Comparison of ENCODE assay signal across 11 cellular contexts in genomic region chrX:128408842-128409241, GRCh38.
"Had no signal": no experiment of that assay in that cellular context is flagged by ENCODE, and none has a peak within 500 bp of the region (broad histone marks: within the 10 kb centered on the region; RNA-seq: fewer than 3 reads in every experiment).

No MANE protein-coding gene starts in this region.

- ATAC-seq: GM23338, HCT116 had no signal

- H3K36me3 ChIP-seq: HAP-1 had no signal

- H3K27ac ChIP-seq: GM23248 had no signal

- H3K4me2 ChIP-seq: GM23338 had no signal

- H3K4me3 ChIP-seq: GM23248, GM23338, HAP-1 had no signal

- H3K4me1 Mint-ChIP-seq: GM23338 had no signal

- H3K9me3 Mint-ChIP-seq: GM23338, HFFc6 had no signal

- H2AFZ ChIP-seq: GM23248, GM23338 had no signal

- H3K4me3 Mint-ChIP-seq: GM23338, H9, HFFc6 had no signal

- DNase-seq: GM23248, GOT3, H7, H9, HCEC 1CT, HFFc6 had no signal

- FAIRE-seq: H1, H54 had no signal

- H3K9me3 ChIP-seq: HAP-1 had no signal

- H3K27ac Mint-ChIP-seq: GM23338, H9, HFFc6 had no signal

- H3K4me1 ChIP-seq: HAP-1 had no signal

- H3K9ac ChIP-seq: GM23248 had no signal
